Comparison of ENCODE assay signal across 25 cellular contexts in the genomic region with DNA sequence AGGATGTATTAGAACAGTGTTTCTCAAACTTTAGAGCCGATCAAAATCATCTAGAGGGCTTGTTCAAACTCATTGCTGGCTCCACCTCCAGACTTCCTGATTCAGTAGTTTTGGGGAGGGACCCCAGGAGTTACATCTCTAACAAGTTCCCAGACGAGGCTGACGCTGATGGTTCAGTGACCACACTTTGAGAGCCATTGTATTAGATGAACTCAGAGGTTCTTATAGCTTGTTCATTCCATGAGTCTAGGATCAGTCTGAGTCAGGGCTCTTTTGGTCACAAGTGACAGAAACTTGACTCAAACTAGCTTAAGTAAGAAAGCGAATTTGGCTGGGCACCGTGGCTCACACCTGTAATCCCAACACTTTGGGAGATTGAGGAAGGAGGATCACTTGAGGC. TPM values are rescaled to one million over a fixed set of nuclear protein-coding genes. Genes with fewer than 3 reads are reported as not detected.
DNase-seq lines count a peak whose midpoint lies in the region; ATAC-seq, FAIRE-seq and TF ChIP-seq lines count a peak whose summit lies in the region.
"Had no signal": no experiment of that assay in that cellular context is flagged by ENCODE, and none has a peak within 500 bp of the region (broad histone marks: within the 10 kb centered on the region; RNA-seq: fewer than 3 reads in every experiment).

No MANE protein-coding gene starts in this region.

- H3K9ac ChIP-seq in astrocyte (ENCODE audit: low read length) = no peak overlapping the region
- H3K9ac ChIP-seq: BLaER1 treated with 17β-estradiol and CSF1 and Interleukin-3, amounts not matched to agents 10 nM and 100 nM had no signal

- TF ChIP-seq RAD21 in A549 (conservative IDR thresholded peaks at IDR 0.05 in 1 of 2, IDR thresholded peaks at IDR 0.05 in 1 of 2) = no peak

- FAIRE-seq in A549 (lab: Jason Lieb, UNC) (peak; percentile 61), astrocyte (lab: Jason Lieb, UNC) (peak; percentile 67)
- FAIRE-seq: A204.1, D721Med, GM12892, GM19239 had no signal

- no peak overlapping the region for H3K27ac Mint-ChIP-seq in astrocyte (ENCODE audit: unreplicated experiment)
- H3K27ac Mint-ChIP-seq: CD14-positive monocyte; CD4-positive, alpha-beta T cell; CD8-positive, alpha-beta memory T cell; GM23338; H9 had no signal

- H3K4me1 Mint-ChIP-seq in astrocyte (ENCODE audit: low read depth, unreplicated experiment) = no peaks in the 10 kb centered on the region
- H3K4me1 Mint-ChIP-seq: CD14-positive monocyte; CD8-positive, alpha-beta memory T cell had no signal

- DNase-seq in A549 (ENCODE audit: low read depth in 1 of 2, low spot score in 1 of 2) (no peak), astrocyte (ENCODE audit: low read depth) (no peak), sciatic nerve (ENCODE audit: low spot score) (no peak), midbrain (lab: John Stamatoyannopoulos, UW) (no peak), GM19240 (ENCODE audit: insufficient read length, low spot score) (no peak)
- DNase-seq: ACHN; AML-193; BE2C; CD4-positive, alpha-beta T cell; CD8-positive, alpha-beta memory T cell; DMS 273 treated with DMSO at 0.1 percent for 48 hours; DMS79; EL; GDM1; H9 had no signal

- TF ChIP-seq EP300 in A549 (IDR thresholded peaks at IDR 0.05) = no peak

- no peak overlapping the region; a peak in 1 of 6 replicates for H3K27ac ChIP-seq in A549
- H3K27ac ChIP-seq in astrocyte (ENCODE audit: low read depth, low read length) = no peak overlapping the region
- H3K27ac ChIP-seq: 22Rv1; BLaER1 treated with 17β-estradiol and CSF1 and Interleukin-3, amounts not matched to agents 10 nM and 100 nM had no signal

- no peak for ATAC-seq in A549
- peak; percentile 15 for ATAC-seq in sciatic nerve
- no peak for ATAC-seq in HG02852 (IDR thresholded peaks at IDR 0.05; ENCODE audit: unreplicated experiment)
- ATAC-seq: GM23338, HCT116 had no signal

- H3K9me3 ChIP-seq in A549 (no peaks in the 10 kb centered on the region), astrocyte (ENCODE audit: insufficient read depth, low read depth, low read length) (no peaks in the 10 kb centered on the region)
- H3K9me3 ChIP-seq: BE2C had no signal

- H3K79me2 ChIP-seq in astrocyte (ENCODE audit: insufficient read depth, low read length) = no peaks in the 10 kb centered on the region

- H3K36me3 ChIP-seq in astrocyte (ENCODE audit: insufficient read depth, low read length) = no peaks in the 10 kb centered on the region
- H3K36me3 ChIP-seq: BE2C; BLaER1 treated with 17β-estradiol and CSF1 and Interleukin-3, amounts not matched to agents 10 nM and 100 nM had no signal

- H3K9me3 Mint-ChIP-seq in astrocyte (ENCODE audit: unreplicated experiment) = no peaks in the 10 kb centered on the region
- H3K9me3 Mint-ChIP-seq: CD4-positive, alpha-beta T cell; GM23338 had no signal

- H2AFZ ChIP-seq in astrocyte (ENCODE audit: low read depth, low read length) = no peak overlapping the region
- H2AFZ ChIP-seq: GM23338 had no signal

- H3K4me1 ChIP-seq in A549 = peaks cover 9% of the 10 kb centered on the region; the same call in 2 of the 3 replicates
- H3K4me1 ChIP-seq in astrocyte (ENCODE audit: insufficient read depth, low read length) = no peaks in the 10 kb centered on the region
- H3K4me1 ChIP-seq: BE2C had no signal

- H3K4me3 ChIP-seq in A549 (no peak overlapping the region), astrocyte (ENCODE audit: insufficient read depth, low read depth, low read length) (no peak overlapping the region)
- H3K4me3 ChIP-seq: BLaER1 treated with 17β-estradiol and CSF1 and Interleukin-3, amounts not matched to agents 10 nM and 100 nM; GM23338 had no signal

- no peaks in the 10 kb centered on the region for H3K36me3 Mint-ChIP-seq in astrocyte (ENCODE audit: low read depth, unreplicated experiment)
- H3K36me3 Mint-ChIP-seq: CD14-positive monocyte; CD8-positive, alpha-beta memory T cell had no signal

- POLR2A ChIA-PET in A549 (lab: Yijun Ruan, JAX) = no interaction called here

- intact Hi-C loops in sciatic nerve (cut with DNase I) = no loop called here

- no peaks in the 10 kb centered on the region for H3K27me3 ChIP-seq in astrocyte (ENCODE audit: insufficient read depth, low read length)
- H3K27me3 ChIP-seq: BE2C had no signal

- CTCF ChIA-PET in A549 (lab: Yijun Ruan, JAX) = interaction anchor here (3.2 kb wide), 1 partner anchor 12 kb away, joined by 13 read pairs; a partner anchor contains a TSS

- no peak overlapping the region for H3K4me3 Mint-ChIP-seq in astrocyte (ENCODE audit: unreplicated experiment)
- H3K4me3 Mint-ChIP-seq: CD14-positive monocyte; CD4-positive, alpha-beta T cell; CD8-positive, alpha-beta memory T cell; GM23338; H9 had no signal

- H3K4me2 ChIP-seq in A549 (no peak overlapping the region), astrocyte (ENCODE audit: low read length) (no peak overlapping the region)
- H3K4me2 ChIP-seq: BLaER1 treated with 17β-estradiol and CSF1 and Interleukin-3, amounts not matched to agents 10 nM and 100 nM; GM23338 had no signal

- H3K27me3 Mint-ChIP-seq in astrocyte (ENCODE audit: low read depth, unreplicated experiment) = peaks cover 2% of the 10 kb centered on the region

- 87% methylated on average over 5 of the region's 5 CpGs for WGBS in A549 (ENCODE audit: missing lambda C conversion rate)

- no peak for TF ChIP-seq POLR2A in A549 (IDR thresholded peaks at IDR 0.05; ENCODE audit: low read length)

- TF ChIP-seq CTCF in A549 (IDR thresholded peaks at IDR 0.05) (no peak), astrocyte (IDR thresholded peaks at IDR 0.05; ENCODE audit: insufficient read depth, low read depth, low read length) (no peak)

- H4K20me1 ChIP-seq in astrocyte (ENCODE audit: insufficient read depth, low read length) = no peaks in the 10 kb centered on the region
- H4K20me1 ChIP-seq: BLaER1 treated with 17β-estradiol and CSF1 and Interleukin-3, amounts not matched to agents 10 nM and 100 nM had no signal

TF ChIP-seq in A549, 52 proteins besides CTCF, POLR2A, EP300 and RAD21:
- TF ChIP-seq EHF (CRISPR knock-in tag; IDR thresholded peaks at IDR 0.05) = no peak
- no peak for TF ChIP-seq HOXB13 (CRISPR knock-in tag; IDR thresholded peaks at IDR 0.05; ENCODE audit: low read depth)
- TF ChIP-seq FOXS1 (CRISPR knock-in tag; IDR thresholded peaks at IDR 0.05) = no peak
- TF ChIP-seq, protein P1, sequence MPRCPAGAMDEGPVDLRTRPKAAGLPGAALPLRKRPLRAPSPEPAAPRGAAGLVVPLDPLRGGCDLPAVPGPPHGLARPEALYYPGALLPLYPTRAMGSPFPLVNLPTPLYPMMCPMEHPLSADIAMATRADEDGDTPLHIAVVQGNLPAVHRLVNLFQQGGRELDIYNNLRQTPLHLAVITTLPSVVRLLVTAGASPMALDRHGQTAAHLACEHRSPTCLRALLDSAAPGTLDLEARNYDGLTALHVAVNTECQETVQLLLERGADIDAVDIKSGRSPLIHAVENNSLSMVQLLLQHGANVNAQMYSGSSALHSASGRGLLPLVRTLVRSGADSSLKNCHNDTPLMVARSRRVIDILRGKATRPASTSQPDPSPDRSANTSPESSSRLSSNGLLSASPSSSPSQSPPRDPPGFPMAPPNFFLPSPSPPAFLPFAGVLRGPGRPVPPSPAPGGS (IDR thresholded peaks at IDR 0.05) = no peak
- TF ChIP-seq SREBF2 (IDR thresholded peaks at IDR 0.05) = no peak
- TF ChIP-seq NR3C1 (IDR thresholded peaks at IDR 0.05) = no peak
- no peak for TF ChIP-seq ZFP36 (IDR thresholded peaks at IDR 0.05; ENCODE audit: borderline replicate concordance, partially characterized antibody)
- TF ChIP-seq KDM5A (IDR thresholded peaks at IDR 0.05) = no peak
- no peak for TF ChIP-seq ZSCAN20 (CRISPR knock-in tag; IDR thresholded peaks at IDR 0.05)
- TF ChIP-seq, protein P2, sequence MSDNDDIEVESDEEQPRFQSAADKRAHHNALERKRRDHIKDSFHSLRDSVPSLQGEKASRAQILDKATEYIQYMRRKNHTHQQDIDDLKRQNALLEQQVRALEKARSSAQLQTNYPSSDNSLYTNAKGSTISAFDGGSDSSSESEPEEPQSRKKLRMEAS (IDR thresholded peaks at IDR 0.05) = no peak
- TF ChIP-seq RFX5 (IDR thresholded peaks at IDR 0.05) = no peak
- no peak for TF ChIP-seq POLR2AphosphoS2 (conservative IDR thresholded peaks at IDR 0.05; ENCODE audit: low read length)

RNA-seq across cellular contexts. Expression of a gene that starts 11.5 kb away (rescaled TPM):
- 8.5 and 10.3 TPM in 2 replicates for polyA plus RNA-seq in A549 (2011; rRNA removed)
- polyA plus RNA-seq in A549 (2012; cell fraction: cytosol; rRNA removed) = 2.4 and 3.0 TPM in 2 replicates
- polyA plus RNA-seq in A549 (2012; cell fraction: nucleus; rRNA removed) = 3.6 and 4.3 TPM in 2 replicates
- polyA plus RNA-seq in A549 (2017; fragmentation: RNase III; extraction: RNeasy Plus Mini Kit Qiagen cat#74134 plus additional on column Dnase treatment) = 4.4 to 5.2 TPM (median 4.8 TPM) in 3 replicates
- 2.8 and 3.5 TPM in 2 replicates for polyA minus RNA-seq in A549 (2011; rRNA and poly(A)+ RNA removed)
- 0.09 TPM in 1 of 2 replicates, not detected in the other for total RNA-seq in astrocyte
- total RNA-seq in sciatic nerve = 5.3 TPM
- total RNA-seq: CD4-positive, alpha-beta T cell; CD8-positive, alpha-beta memory T cell had no signal
- polyA plus RNA-seq: CD14-positive monocyte had no signal
